ENCODE assay signal across 20 cellular contexts in the genomic region with DNA sequence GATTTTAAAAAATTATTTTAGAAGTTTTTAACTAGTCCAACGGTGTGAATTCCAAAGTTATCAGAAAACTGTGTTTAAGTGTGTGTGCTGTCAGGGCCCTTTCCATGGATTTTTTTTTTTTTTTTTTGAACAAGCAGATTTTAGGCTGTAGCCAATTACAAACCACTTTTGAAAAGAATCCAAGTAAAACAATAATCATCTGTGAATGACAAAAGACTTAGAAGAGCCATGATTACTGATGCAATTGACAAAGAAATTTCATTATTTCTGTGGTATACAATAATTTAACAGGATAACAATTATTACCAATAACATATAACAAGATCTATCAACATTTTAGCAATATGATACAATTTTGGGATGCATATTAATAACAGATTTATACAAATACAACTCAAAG. TPM values are rescaled to one million over a fixed set of nuclear protein-coding genes. Genes with fewer than 3 reads are reported as not detected.
DNase-seq lines count a peak whose midpoint lies in the region; ATAC-seq, FAIRE-seq and TF ChIP-seq lines count a peak whose summit lies in the region.
"Had no signal": no experiment of that assay in that cellular context is flagged by ENCODE, and none has a peak within 500 bp of the region (broad histone marks: within the 10 kb centered on the region; RNA-seq: fewer than 3 reads in every experiment).

No MANE protein-coding gene starts in this region.

- DNase-seq in Daoy (ENCODE audit: low read depth), result peak; percentile 3
- peak; percentile 37 for DNase-seq in NCI-H446 treated with DMSO at 0.1 percent for 48 hours (lab: John Stamatoyannopoulos, UW)
- peak; percentile 75 for DNase-seq in dedifferentiated amniotic fluid mesenchymal stem cell (ENCODE audit: extremely low spot score)
- DNase-seq in lung microvascular endothelial cell (ENCODE audit: low read depth in 2 of 2), result peak; percentile 6 to 68
- no peak for DNase-seq in natural killer cell treated with Interleukin-12 subunit alpha and Interleukin-12 subunit beta and Interleukin-15 and Interleukin-18, amount 100 ng/mL, for 72 hours (ENCODE audit: low spot score)
- no peak for DNase-seq in D721Med (ENCODE audit: insufficient read length, low spot score)
- no peak for DNase-seq in activated effector memory CD4-positive, alpha-beta T cell treated with Interleukin-2 at 50 U/mL for 16 hours
- no peak for DNase-seq in GM20000 (ENCODE audit: low spot score)
- DNase-seq: activated CD4-positive, alpha-beta memory T cell treated with anti-CD3 and anti-CD28 coated beads for 36 hours; adrenal gland; BE2C; DMS 273 treated with DMSO at 0.1 percent for 48 hours; H9; hypothalamus; NCI-H2029; NCI-H526; PC-3; tibial artery had no signal

- no peak for FAIRE-seq in D721Med (lab: Jason Lieb, UNC)
- FAIRE-seq: colon had no signal

- H3K9me3 Mint-ChIP-seq in natural killer cell treated with Interleukin-12 subunit alpha and Interleukin-12 subunit beta and Interleukin-15 and Interleukin-18, amount 100 ng/mL, for 72 hours, result no peaks in the 10 kb centered on the region
- H3K9me3 Mint-ChIP-seq: activated CD4-positive, alpha-beta memory T cell treated with anti-CD3 and anti-CD28 coated beads for 36 hours; IgD-negative memory B cell had no signal

- no peaks in the 10 kb centered on the region for H3K27me3 Mint-ChIP-seq in natural killer cell treated with Interleukin-12 subunit alpha and Interleukin-12 subunit beta and Interleukin-15 and Interleukin-18, amount 100 ng/mL, for 72 hours
- H3K27me3 Mint-ChIP-seq: activated CD4-positive, alpha-beta memory T cell treated with anti-CD3 and anti-CD28 coated beads for 36 hours; IgD-negative memory B cell had no signal

- H3K4me3 Mint-ChIP-seq in natural killer cell treated with Interleukin-12 subunit alpha and Interleukin-12 subunit beta and Interleukin-15 and Interleukin-18, amount 100 ng/mL, for 72 hours, result no peak overlapping the region
- H3K4me3 Mint-ChIP-seq: activated CD4-positive, alpha-beta memory T cell treated with anti-CD3 and anti-CD28 coated beads for 36 hours; H9; IgD-negative memory B cell had no signal

- ATAC-seq in natural killer cell treated with Interleukin-12 subunit alpha and Interleukin-12 subunit beta and Interleukin-15 and Interleukin-18, amount 100 ng/mL, for 72 hours, result no peak

- H3K36me3 Mint-ChIP-seq in natural killer cell treated with Interleukin-12 subunit alpha and Interleukin-12 subunit beta and Interleukin-15 and Interleukin-18, amount 100 ng/mL, for 72 hours, result no peaks in the 10 kb centered on the region

- no peak overlapping the region for H3K27ac Mint-ChIP-seq in natural killer cell treated with Interleukin-12 subunit alpha and Interleukin-12 subunit beta and Interleukin-15 and Interleukin-18, amount 100 ng/mL, for 72 hours
- H3K27ac Mint-ChIP-seq: activated CD4-positive, alpha-beta memory T cell treated with anti-CD3 and anti-CD28 coated beads for 36 hours; H9; IgD-negative memory B cell had no signal

- no peaks in the 10 kb centered on the region for H3K4me1 Mint-ChIP-seq in natural killer cell treated with Interleukin-12 subunit alpha and Interleukin-12 subunit beta and Interleukin-15 and Interleukin-18, amount 100 ng/mL, for 72 hours (ENCODE audit: low read depth in 2 of 2)
- H3K4me1 Mint-ChIP-seq: H9 had no signal

- no peak for TF ChIP-seq CTCF in D721Med (IDR thresholded peaks at IDR 0.05; ENCODE audit: insufficient read depth, missing control alignments)
- TF ChIP-seq CTCF in GM20000 (IDR thresholded peaks at IDR 0.05; ENCODE audit: extremely low read depth, missing control alignments), result no peak

RNA-seq across cellular contexts. Expression of gene PAIP1, which starts 16.2 kb away (rescaled TPM):
- total RNA-seq in Daoy (2014; rRNA removed; shearing (Covaris generic)), result 109 and 131 TPM in 2 replicates
- total RNA-seq in lung microvascular endothelial cell, result 71.3 and 71.8 TPM in 2 replicates
- total RNA-seq in natural killer cell treated with Interleukin-12 subunit alpha and Interleukin-12 subunit beta and Interleukin-15 and Interleukin-18, amount 100 ng/mL, for 72 hours, result 10 to 100 TPM; 47.9 to 57.0 TPM

RNA-seq across cellular contexts. Expression of gene NNT, which starts 29.9 kb away (rescaled TPM):
- total RNA-seq in Daoy (2014; rRNA removed; shearing (Covaris generic)), result 16.1 and 17.2 TPM in 2 replicates
- 55.8 and 68.1 TPM in 2 replicates for total RNA-seq in lung microvascular endothelial cell
- 10 to 100 TPM; 63.2 to 70.6 TPM for total RNA-seq in natural killer cell treated with Interleukin-12 subunit alpha and Interleukin-12 subunit beta and Interleukin-15 and Interleukin-18, amount 100 ng/mL, for 72 hours

RNA-seq across cellular contexts. Expression of gene C5orf34, which starts 58.1 kb away (rescaled TPM):
- 15.6 and 17.2 TPM in 2 replicates for total RNA-seq in Daoy (2014; rRNA removed; shearing (Covaris generic))
- total RNA-seq in lung microvascular endothelial cell, result 1.4 and 2.0 TPM in 2 replicates
- 1 to 10 TPM; 4.7 to 6.5 TPM for total RNA-seq in natural killer cell treated with Interleukin-12 subunit alpha and Interleukin-12 subunit beta and Interleukin-15 and Interleukin-18, amount 100 ng/mL, for 72 hours

Comparison
In these comparisons a context has a peak if more than half of its experiments do, and no peak if none do; other contexts are left out.
1. DNase-seq: peak in Daoy (single experiment), NCI-H446 treated with DMSO at 0.1 percent for 48 hours (single experiment), dedifferentiated amniotic fluid mesenchymal stem cell (single experiment) and lung microvascular endothelial cell (2 of 2); none in natural killer cell treated with Interleukin-12 subunit alpha and Interleukin-12 subunit beta and Interleukin-15 and Interleukin-18, amount 100 ng/mL, for 72 hours (single experiment), D721Med (single experiment), activated effector memory CD4-positive, alpha-beta T cell treated with Interleukin-2 at 50 U/mL for 16 hours (single experiment) and GM20000 (single experiment).